1 cellular context compared by ENCODE assay signal in genomic region chr10:91271886-91272285, GRCh38.
TF ChIP-seq lines count a peak whose summit lies in the region.

No MANE protein-coding gene starts in this region.

TF ChIP-seq in IMR-90, 13 proteins besides CTCF, POLR2A, EP300 and RAD21:
- TF ChIP-seq MXI1 (IDR thresholded peaks at IDR 0.05; ENCODE audit: borderline replicate concordance, low read depth, low read length) (no peak), BHLHE40 (IDR thresholded peaks at IDR 0.05; ENCODE audit: low read depth, low read length) (no peak), RFX5 (IDR thresholded peaks at IDR 0.05; ENCODE audit: low read depth, low read length) (no peak), MAZ (IDR thresholded peaks at IDR 0.05; ENCODE audit: borderline replicate concordance, low read depth, low read length) (no peak), NFE2L2 (IDR thresholded peaks at IDR 0.05; ENCODE audit: low read depth, low read length) (no peak), CEBPB (IDR thresholded peaks at IDR 0.05; ENCODE audit: low read depth, low read length) (no peak), RCOR1 (IDR thresholded peaks at IDR 0.05; ENCODE audit: insufficient replicate concordance, low read length) (no peak), CHD1 (IDR thresholded peaks at IDR 0.05; ENCODE audit: low read depth, low read length) (no peak), SMC3 (IDR thresholded peaks at IDR 0.05; ENCODE audit: low read depth, low read length) (no peak), ELK1 (IDR thresholded peaks at IDR 0.05; ENCODE audit: borderline replicate concordance, low read depth, low read length) (no peak), MAFK (IDR thresholded peaks at IDR 0.05; ENCODE audit: low read depth, low read length) (no peak), FOS (IDR thresholded peaks at IDR 0.05; ENCODE audit: low read depth, low read length) (no peak)
- TF ChIP-seq, protein P1, sequence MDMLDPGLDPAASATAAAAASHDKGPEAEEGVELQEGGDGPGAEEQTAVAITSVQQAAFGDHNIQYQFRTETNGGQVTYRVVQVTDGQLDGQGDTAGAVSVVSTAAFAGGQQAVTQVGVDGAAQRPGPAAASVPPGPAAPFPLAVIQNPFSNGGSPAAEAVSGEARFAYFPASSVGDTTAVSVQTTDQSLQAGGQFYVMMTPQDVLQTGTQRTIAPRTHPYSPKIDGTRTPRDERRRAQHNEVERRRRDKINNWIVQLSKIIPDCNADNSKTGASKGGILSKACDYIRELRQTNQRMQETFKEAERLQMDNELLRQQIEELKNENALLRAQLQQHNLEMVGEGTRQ (IDR thresholded peaks at IDR 0.05; ENCODE audit: low read depth, low read length), result no peak
